In the genomic region with DNA sequence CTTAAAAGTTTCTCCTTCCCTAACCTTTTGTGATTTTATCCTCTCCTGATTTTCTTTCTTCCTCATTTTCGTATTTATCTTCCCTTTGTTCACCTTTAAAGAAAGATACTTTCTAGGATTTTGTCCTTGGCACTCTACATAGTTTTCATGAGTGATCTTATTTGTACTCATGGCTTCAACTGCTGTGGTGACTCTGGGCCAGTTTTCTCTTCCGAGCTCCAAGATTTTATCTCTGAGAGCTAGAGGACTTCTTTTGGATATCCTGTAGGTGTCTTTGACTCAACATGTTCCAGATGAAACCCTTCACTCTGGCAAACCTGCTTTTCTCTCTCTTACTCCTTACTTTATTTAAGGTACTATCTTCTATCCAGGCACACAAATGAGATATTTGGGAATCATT, we compare ENCODE assay signal across 14 cellular contexts.
"Had no signal": no experiment of that assay in that cellular context is flagged by ENCODE, and none has a peak within 500 bp of the region (broad histone marks: within the 10 kb centered on the region; RNA-seq: fewer than 3 reads in every experiment).

No MANE protein-coding gene starts in this region.

- ATAC-seq: activated T-cell treated with anti-CD3 and anti-CD28 coated beads, Interleukin-2, amount 50 U/mL, for 4 hours; gastrocnemius medialis; right cardiac atrium had no signal

- H3K9me3 Mint-ChIP-seq: activated T-cell treated with anti-CD3 and anti-CD28 coated beads, Interleukin-2, amount 50 U/mL, for 4 hours had no signal

- H3K36me3 ChIP-seq: gastrocnemius medialis, neutrophil, tibial artery had no signal

- H3K4me3 ChIP-seq: gastrocnemius medialis, tibial artery had no signal

- H3K9me3 ChIP-seq: gastrocnemius medialis, neutrophil, tibial artery had no signal

- H3K27me3 Mint-ChIP-seq: activated naive CD8-positive, alpha-beta T cell had no signal

- H3K27me3 ChIP-seq: gastrocnemius medialis, neutrophil, tibial artery had no signal

- H3K27ac ChIP-seq: neutrophil, tibial artery had no signal

- DNase-seq: activated CD4-positive, alpha-beta T cell treated with anti-CD3 and anti-CD28 coated beads, Interleukin-2, amount 50 U/mL, for 4 hours; activated CD4-positive, CD25-positive, alpha-beta regulatory T cell treated with anti-CD3 and anti-CD28 coated beads, Interleukin-2, amount 50 U/mL, for 72 hours; activated gamma-delta T cell; activated T-cell treated with anti-CD3 and anti-CD28 coated beads, Interleukin-2, amount 50 U/mL, for 4 hours; gastrocnemius medialis; kidney; midbrain; right cardiac atrium; small intestine; SW 1271; tibial artery had no signal

- H3K27ac Mint-ChIP-seq: activated naive CD8-positive, alpha-beta T cell had no signal

- FAIRE-seq: bronchial epithelial cell, kidney, small intestine had no signal

- H3K4me3 Mint-ChIP-seq: activated naive CD8-positive, alpha-beta T cell; activated T-cell treated with anti-CD3 and anti-CD28 coated beads, Interleukin-2, amount 50 U/mL, for 4 hours had no signal
